ENCODE assay signal across 1 cellular context in genomic region chr1:6414443-6414844, GRCh38.
A peak's percentile ranks its signal among the peaks of the same experiment; 100 is the strongest.
TF ChIP-seq lines count a peak whose summit lies in the region.

No MANE protein-coding gene starts in this region.

TF ChIP-seq in IMR-90, 13 proteins besides CTCF, POLR2A, EP300 and RAD21:
- TF ChIP-seq MAZ (IDR thresholded peaks at IDR 0.05; ENCODE audit: borderline replicate concordance, low read depth, low read length) (no peak), USF2 (IDR thresholded peaks at IDR 0.05; ENCODE audit: low read depth, low read length) (peak; percentile 60; the same call in 1 of the 2 replicates), MAFK (IDR thresholded peaks at IDR 0.05; ENCODE audit: low read depth, low read length) (no peak), BHLHE40 (IDR thresholded peaks at IDR 0.05; ENCODE audit: low read depth, low read length) (peak; percentile 29; the same call in 1 of the 2 replicates), NFE2L2 (IDR thresholded peaks at IDR 0.05; ENCODE audit: low read depth, low read length) (no peak), CEBPB (IDR thresholded peaks at IDR 0.05; ENCODE audit: low read depth, low read length) (no peak), FOS (IDR thresholded peaks at IDR 0.05; ENCODE audit: low read depth, low read length) (no peak), RFX5 (IDR thresholded peaks at IDR 0.05; ENCODE audit: low read depth, low read length) (no peak), SMC3 (IDR thresholded peaks at IDR 0.05; ENCODE audit: low read depth, low read length) (peak; percentile 26), CHD1 (IDR thresholded peaks at IDR 0.05; ENCODE audit: low read depth, low read length) (no peak), MXI1 (IDR thresholded peaks at IDR 0.05; ENCODE audit: borderline replicate concordance, low read depth, low read length) (peak; percentile 52; the same call in 1 of the 2 replicates), RCOR1 (IDR thresholded peaks at IDR 0.05; ENCODE audit: insufficient replicate concordance, low read length) (no peak)
- TF ChIP-seq, protein P1, sequence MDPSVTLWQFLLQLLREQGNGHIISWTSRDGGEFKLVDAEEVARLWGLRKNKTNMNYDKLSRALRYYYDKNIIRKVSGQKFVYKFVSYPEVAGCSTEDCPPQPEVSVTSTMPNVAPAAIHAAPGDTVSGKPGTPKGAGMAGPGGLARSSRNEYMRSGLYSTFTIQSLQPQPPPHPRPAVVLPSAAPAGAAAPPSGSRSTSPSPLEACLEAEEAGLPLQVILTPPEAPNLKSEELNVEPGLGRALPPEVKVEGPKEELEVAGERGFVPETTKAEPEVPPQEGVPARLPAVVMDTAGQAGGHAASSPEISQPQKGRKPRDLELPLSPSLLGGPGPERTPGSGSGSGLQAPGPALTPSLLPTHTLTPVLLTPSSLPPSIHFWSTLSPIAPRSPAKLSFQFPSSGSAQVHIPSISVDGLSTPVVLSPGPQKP (IDR thresholded peaks at IDR 0.05; ENCODE audit: borderline replicate concordance, low read depth, low read length), result no peak
